Comparison of ENCODE assay signal across 14 cellular contexts in the genomic region with DNA sequence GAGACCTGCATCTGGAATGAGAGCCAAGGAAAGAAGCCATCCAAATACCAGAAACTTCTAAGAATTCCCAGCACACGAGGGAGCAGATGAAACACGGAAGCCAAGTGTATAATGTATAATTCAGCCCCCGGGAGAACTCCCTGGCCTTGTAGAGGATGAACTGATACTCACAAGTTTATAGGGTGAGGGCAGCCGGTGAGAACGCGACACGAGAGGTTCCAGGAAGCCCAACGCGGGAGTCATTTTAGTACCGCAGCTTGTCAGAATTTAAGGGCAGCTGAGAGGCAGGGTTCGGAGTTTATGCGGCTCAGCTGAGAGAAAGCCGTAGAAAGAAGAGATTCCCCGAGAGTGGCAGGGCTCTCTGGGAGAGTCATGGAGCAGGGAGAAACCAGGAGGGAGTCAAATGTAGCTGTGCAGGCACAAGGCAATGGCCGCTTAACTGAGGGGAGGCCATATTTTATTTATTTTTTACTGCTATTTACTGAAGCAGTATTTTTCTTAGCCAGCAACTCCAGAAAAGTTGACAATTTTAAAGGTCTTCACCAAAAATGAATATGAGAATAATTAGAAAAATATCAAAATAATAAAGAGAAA.
DNase-seq lines count a peak whose midpoint lies in the region; ATAC-seq and TF ChIP-seq lines count a peak whose summit lies in the region.
"Had no signal": no experiment of that assay in that cellular context is flagged by ENCODE, and none has a peak within 500 bp of the region (broad histone marks: within the 10 kb centered on the region; RNA-seq: fewer than 3 reads in every experiment).

No MANE protein-coding gene starts in this region.

- no peak overlapping the region for H3K4me3 ChIP-seq in Loucy (ENCODE audit: low read length, poor library complexity, severe bottlenecking)
- H3K4me3 ChIP-seq in epithelial cell of proximal tubule (ENCODE audit: low read depth, low read length): peak overlapping the region; percentile 24
- H3K4me3 ChIP-seq: MG63 had no signal

- H3K4me1 Mint-ChIP-seq in osteocyte (ENCODE audit: unreplicated experiment): no peaks in the 10 kb centered on the region
- H3K4me1 Mint-ChIP-seq: CD8-positive, alpha-beta memory T cell had no signal

- H3K36me3 Mint-ChIP-seq in osteocyte (ENCODE audit: unreplicated experiment): no peaks in the 10 kb centered on the region
- H3K36me3 Mint-ChIP-seq: CD8-positive, alpha-beta memory T cell had no signal

- H3K27me3 Mint-ChIP-seq in osteocyte (ENCODE audit: unreplicated experiment): peaks cover 36% of the 10 kb centered on the region

- H3K27me3 ChIP-seq in Loucy (ENCODE audit: insufficient read depth, low read length, poor library complexity, severe bottlenecking): no peaks in the 10 kb centered on the region
- H3K27me3 ChIP-seq: MG63 had no signal

- H3K9me3 Mint-ChIP-seq in osteocyte (ENCODE audit: unreplicated experiment): no peaks in the 10 kb centered on the region
- H3K9me3 Mint-ChIP-seq: CD8-positive, alpha-beta memory T cell had no signal

- no peak overlapping the region for H3K9ac ChIP-seq in Loucy (ENCODE audit: low read depth, low read length, poor library complexity, severe bottlenecking)
- H3K9ac ChIP-seq: KMS-11 had no signal

- H4K20me1 ChIP-seq in Loucy (ENCODE audit: insufficient read depth, low read length, poor library complexity, severe bottlenecking): no peaks in the 10 kb centered on the region

- no peak for ATAC-seq in GM18861 (IDR thresholded peaks at IDR 0.05; ENCODE audit: unreplicated experiment)

- no peak overlapping the region for H3K4me3 Mint-ChIP-seq in osteocyte (ENCODE audit: unreplicated experiment)
- H3K4me3 Mint-ChIP-seq: CD8-positive, alpha-beta memory T cell had no signal

- H3K79me2 ChIP-seq in Loucy (ENCODE audit: insufficient read depth, low read length): no peaks in the 10 kb centered on the region

- no peaks in the 10 kb centered on the region for H3K9me3 ChIP-seq in Loucy (ENCODE audit: insufficient read depth, low read depth, low read length)
- H3K9me3 ChIP-seq: MG63 had no signal

- no peak overlapping the region for H3K4me2 ChIP-seq in Loucy (ENCODE audit: low read depth, low read length, poor library complexity, severe bottlenecking)
- H3K4me2 ChIP-seq: KMS-11 had no signal

- H3K27ac Mint-ChIP-seq in osteocyte (ENCODE audit: unreplicated experiment): no peak overlapping the region
- H3K27ac Mint-ChIP-seq: CD8-positive, alpha-beta memory T cell had no signal

- no peaks in the 10 kb centered on the region for H3K4me1 ChIP-seq in Loucy (ENCODE audit: insufficient read depth, low read length, poor library complexity, severe bottlenecking)

- 0 out of 2 replicates have a peak overlapping the region, but pooled peaks have one; percentile 12 for H2AFZ ChIP-seq in Loucy (ENCODE audit: low read length)

- peak; percentile 16 for DNase-seq in GM03348 (ENCODE audit: low spot score)
- no peak for DNase-seq in epithelial cell of proximal tubule (ENCODE audit: low read depth)
- peak; percentile 64 for DNase-seq in osteocyte (ENCODE audit: extremely low spot score, unreplicated experiment)
- DNase-seq in NCI-H2029 (lab: John Stamatoyannopoulos, UW): no peak
- no peak for DNase-seq in H4 (ENCODE audit: low spot score)
- DNase-seq: CD8-positive, alpha-beta memory T cell; MG63; NCI-H1092 treated with DMSO at 0.1 percent for 48 hours; NCI-H1694; NCI-H82; SIG-M5 had no signal

- no peaks in the 10 kb centered on the region for H3K9me2 ChIP-seq in Loucy (replicated peaks; ENCODE audit: low read depth, low read length)

- no peaks in the 10 kb centered on the region for H3K36me3 ChIP-seq in Loucy (ENCODE audit: insufficient read depth, low read length)
- H3K36me3 ChIP-seq: MG63 had no signal

- H3F3A ChIP-seq in Loucy (ENCODE audit: low read depth): no peaks in the 10 kb centered on the region

- TF ChIP-seq CTCF in Loucy (conservative IDR thresholded peaks at IDR 0.05; ENCODE audit: low read length) (no peak), epithelial cell of proximal tubule (conservative IDR thresholded peaks at IDR 0.05; ENCODE audit: low read depth, low read length) (no peak), osteocyte (IDR thresholded peaks at IDR 0.05) (no peak)

Comparison
In these comparisons a context has a peak if more than half of its experiments do, and no peak if none do; other contexts are left out.
1. DNase-seq: peak in GM03348 (single experiment) and osteocyte (single experiment); none in epithelial cell of proximal tubule (single experiment), NCI-H2029 (single experiment) and H4 (single experiment).